In the genomic region with DNA sequence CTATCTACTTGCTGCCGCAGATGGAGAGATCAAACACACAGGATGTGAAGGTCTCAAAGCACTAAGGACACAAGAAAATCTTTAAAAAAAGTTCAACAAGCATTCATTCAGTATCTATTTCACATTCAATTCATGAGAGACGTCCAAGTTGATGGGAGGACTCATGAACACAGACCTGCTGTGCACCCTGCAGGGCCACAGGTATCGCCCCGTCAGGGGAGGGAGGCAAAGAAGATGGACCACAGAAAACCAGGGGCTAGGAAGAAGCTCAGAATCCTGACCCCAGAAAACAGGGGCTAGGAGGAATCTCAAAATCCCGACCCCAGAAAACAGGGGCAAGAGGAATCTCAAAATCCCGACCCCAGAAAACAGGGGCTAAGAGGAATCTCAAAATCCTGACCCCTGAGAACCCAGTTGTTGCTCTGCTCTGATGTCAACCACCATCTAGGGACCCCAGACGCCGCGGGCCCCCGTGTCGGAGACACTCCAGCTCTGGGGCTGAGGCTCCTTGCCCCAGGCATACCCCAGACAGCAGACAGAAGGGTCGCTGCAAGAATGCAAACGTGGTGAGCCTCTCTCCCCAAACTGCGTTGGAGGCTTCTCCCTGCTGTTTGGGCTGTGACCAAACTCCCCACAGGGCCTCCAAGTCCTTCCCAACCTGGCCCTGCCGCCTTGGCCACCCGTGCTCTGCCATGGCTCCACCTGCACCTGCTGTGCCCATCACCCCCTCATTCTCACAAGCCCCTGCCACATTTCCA, we compare ENCODE assay signal across 22 cellular contexts.
DNase-seq lines count a peak whose midpoint lies in the region; ATAC-seq and TF ChIP-seq lines count a peak whose summit lies in the region.
"Had no signal": no experiment of that assay in that cellular context is flagged by ENCODE, and none has a peak within 500 bp of the region (broad histone marks: within the 10 kb centered on the region; RNA-seq: fewer than 3 reads in every experiment).

No MANE protein-coding gene starts in this region.

- H3K9me3 Mint-ChIP-seq in nephron progenitor cell = peaks cover 2% of the 10 kb centered on the region
- H3K9me3 Mint-ChIP-seq in activated CD4-positive, alpha-beta memory T cell treated with anti-CD3 and anti-CD28 coated beads for 36 hours = no peaks in the 10 kb centered on the region
- H3K9me3 Mint-ChIP-seq: immature natural killer cell; T-helper 2 cell treated with Interferon-gamma antibody and Interleukin-4, amounts not matched to agents 5 μg/mL and 100 μg/mL, for 36 hours had no signal

- H3K4me1 ChIP-seq in ascending aorta (peaks cover 0 to 5% of the 10 kb centered on the region in 2 donors), esophagus squamous epithelium (peaks cover 8 to 56% (median 11%) of the 10 kb centered on the region in 3 donors), stomach smooth muscle (ENCODE audit: control insufficient read depth, insufficient read depth, low read length) (peaks cover 67% of the 10 kb centered on the region)

- H3K4me3 ChIP-seq in ascending aorta (no peak overlapping the region), esophagus squamous epithelium (no peak overlapping the region), stomach smooth muscle (ENCODE audit: low read length in 2 of 2) (peak overlapping the region; percentile 17 to 59)
- H3K4me3 ChIP-seq: SJSA1, skin epidermis, testis had no signal

- peaks cover 49% of the 10 kb centered on the region for H3K4me1 Mint-ChIP-seq in nephron progenitor cell
- H3K4me1 Mint-ChIP-seq in activated CD4-positive, alpha-beta memory T cell treated with anti-CD3 and anti-CD28 coated beads for 36 hours (ENCODE audit: low read depth) = no peaks in the 10 kb centered on the region
- H3K4me1 Mint-ChIP-seq: B cell, immature natural killer cell had no signal

- POLR2A ChIA-PET in activated CD4-positive, alpha-beta memory T cell treated with anti-CD3 and anti-CD28 coated beads for 36 hours (lab: Charles Lee) = no interaction called here

- ATAC-seq in GM19351 (IDR thresholded peaks at IDR 0.05; ENCODE audit: unreplicated experiment) = no peak
- no peak for ATAC-seq in GM21723 (IDR thresholded peaks at IDR 0.05; ENCODE audit: unreplicated experiment)

- peak in 1 of 2 donors; percentile 43 for DNase-seq in ascending aorta (ENCODE audit: low spot score in 2 of 2)
- DNase-seq in esophagus squamous epithelium (lab: John Stamatoyannopoulos, UW) = no peak
- no peak for DNase-seq in nephron progenitor cell
- no peak for DNase-seq in NOMO-1 (lab: John Stamatoyannopoulos, UW; ENCODE audit: unreplicated experiment in 2 of 2)
- DNase-seq in activated CD4-positive, alpha-beta memory T cell treated with anti-CD3 and anti-CD28 coated beads for 36 hours = no peak
- DNase-seq: activated CD4-positive, CD25-positive, alpha-beta regulatory T cell treated with anti-CD3 and anti-CD28 coated beads, Interleukin-2, amount 50 U/mL, for 72 hours; Calu3; immature natural killer cell; KG1; mammary epithelial cell; NCI-H2081; NCI-H510A; stimulated activated CD4-positive, alpha-beta T cell treated with anti-CD3 and anti-CD28 coated beads, Interleukin-4, amount 100 ng/mL, for 4 hours; stimulated activated CD8-positive, alpha-beta memory T cell treated with anti-CD3 and anti-CD28 coated beads, Interleukin-4, amount 100 ng/mL, for 48 hours; testis had no signal

- no peaks in the 10 kb centered on the region for H3K36me3 ChIP-seq in ascending aorta
- no peaks in the 10 kb centered on the region for H3K36me3 ChIP-seq in esophagus squamous epithelium
- H3K36me3 ChIP-seq in stomach smooth muscle (ENCODE audit: control insufficient read depth in 2 of 2, insufficient read depth in 2 of 2, low read length in 2 of 2) = no peaks in the 10 kb centered on the region

- peak overlapping the region; percentile 49 to 68 for H3K27ac ChIP-seq in ascending aorta
- peak overlapping the region; percentile 28 to 90 (median 82) for H3K27ac ChIP-seq in esophagus squamous epithelium
- H3K27ac ChIP-seq in stomach smooth muscle (ENCODE audit: low read length) = peak overlapping the region; percentile 99
- H3K27ac ChIP-seq: SJSA1 had no signal

- H3K4me3 Mint-ChIP-seq in nephron progenitor cell = no peak overlapping the region
- no peak overlapping the region for H3K4me3 Mint-ChIP-seq in activated CD4-positive, alpha-beta memory T cell treated with anti-CD3 and anti-CD28 coated beads for 36 hours
- H3K4me3 Mint-ChIP-seq: B cell; immature natural killer cell; T-helper 2 cell treated with Interferon-gamma antibody and Interleukin-4, amounts not matched to agents 5 μg/mL and 100 μg/mL, for 36 hours had no signal

- H3K27me3 Mint-ChIP-seq in nephron progenitor cell (ENCODE audit: low read depth, poor library complexity) = no peaks in the 10 kb centered on the region
- H3K27me3 Mint-ChIP-seq in activated CD4-positive, alpha-beta memory T cell treated with anti-CD3 and anti-CD28 coated beads for 36 hours = peaks cover 6% of the 10 kb centered on the region

- no peak for TF ChIP-seq POLR2A in esophagus squamous epithelium (IDR thresholded peaks at IDR 0.05)

- H3K36me3 Mint-ChIP-seq in nephron progenitor cell (ENCODE audit: low read depth) = peaks cover 16% of the 10 kb centered on the region
- H3K36me3 Mint-ChIP-seq in activated CD4-positive, alpha-beta memory T cell treated with anti-CD3 and anti-CD28 coated beads for 36 hours = no peaks in the 10 kb centered on the region
- H3K36me3 Mint-ChIP-seq: immature natural killer cell had no signal

- peak overlapping the region; percentile 40 for H3K27ac Mint-ChIP-seq in nephron progenitor cell
- no peak overlapping the region for H3K27ac Mint-ChIP-seq in activated CD4-positive, alpha-beta memory T cell treated with anti-CD3 and anti-CD28 coated beads for 36 hours
- H3K27ac Mint-ChIP-seq: B cell; immature natural killer cell; T-helper 2 cell treated with Interferon-gamma antibody and Interleukin-4, amounts not matched to agents 5 μg/mL and 100 μg/mL, for 36 hours had no signal

- H3K27me3 ChIP-seq in ascending aorta = no peaks in the 10 kb centered on the region
- H3K27me3 ChIP-seq in esophagus squamous epithelium = no peaks in the 10 kb centered on the region
- no peaks in the 10 kb centered on the region for H3K27me3 ChIP-seq in stomach smooth muscle (ENCODE audit: control insufficient read depth in 1 of 2, insufficient read depth in 2 of 2, low read length in 2 of 2)
- H3K27me3 ChIP-seq: SJSA1, testis had no signal

- TF ChIP-seq CTCF in ascending aorta (IDR thresholded peaks at IDR 0.05) (no peak), esophagus squamous epithelium (IDR thresholded peaks at IDR 0.05) (no peak), nephron progenitor cell (IDR thresholded peaks at IDR 0.05) (no peak)

- CTCF ChIA-PET in activated CD4-positive, alpha-beta memory T cell treated with anti-CD3 and anti-CD28 coated beads for 36 hours (lab: Charles Lee) = no interaction called here

- WGBS in esophagus squamous epithelium, 2 donors = 81 to 87% methylated on average over 7 to 8 of the region's 16 CpGs

- peak overlapping the region; percentile 77 to 87 for H3K9ac ChIP-seq in stomach smooth muscle (ENCODE audit: low read length in 2 of 2)

- H3K9me3 ChIP-seq in ascending aorta (no peaks in the 10 kb centered on the region), esophagus squamous epithelium (no peaks in the 10 kb centered on the region), stomach smooth muscle (ENCODE audit: control insufficient read depth in 2 of 2, low read length in 2 of 2) (no peaks in the 10 kb centered on the region)
- H3K9me3 ChIP-seq: SJSA1, testis had no signal

- intact Hi-C loops in ascending aorta (cut with DNase I) = no loop called here
- intact Hi-C loops in esophagus squamous epithelium (cut with DNase I) = no loop called here
- intact Hi-C loops in activated CD4-positive, alpha-beta memory T cell treated with anti-CD3 and anti-CD28 coated beads for 36 hours (cut with micrococcal nuclease) = no loop called here

Comparison
In these comparisons a context has a peak if more than half of its experiments do, and no peak if none do; other contexts are left out.
1. H3K4me3 ChIP-seq: peak in stomach smooth muscle (2 of 2); none in ascending aorta (0 of 2) and esophagus squamous epithelium (0 of 4).
2. Peak in every context shown above with its lines, with median percentiles within 50 percentile points of each other: H3K27ac ChIP-seq.